ENCODE assay signal across 13 cellular contexts in genomic region chr6:113734886-113735481, GRCh38.
DNase-seq lines count a peak whose midpoint lies in the region; ATAC-seq, FAIRE-seq and TF ChIP-seq lines count a peak whose summit lies in the region.
"Had no signal": no experiment of that assay in that cellular context is flagged by ENCODE, and none has a peak within 500 bp of the region (broad histone marks: within the 10 kb centered on the region; RNA-seq: fewer than 3 reads in every experiment).

No MANE protein-coding gene starts in this region.

- no peak overlapping the region for H3K4me3 Mint-ChIP-seq in HFFc6
- no peak overlapping the region for H3K4me3 Mint-ChIP-seq in astrocyte (ENCODE audit: unreplicated experiment)
- H3K4me3 Mint-ChIP-seq: WTC11 had no signal

- H3K36me3 ChIP-seq in astrocyte (ENCODE audit: insufficient read depth, low read length) (no peaks in the 10 kb centered on the region), colonic mucosa (no peaks in the 10 kb centered on the region)
- H3K36me3 ChIP-seq: Peyer's patch, sigmoid colon had no signal

- intact Hi-C loops in colonic mucosa (cut with DNase I): no loop called here

- FAIRE-seq in astrocyte (lab: Jason Lieb, UNC): peak; percentile 20
- FAIRE-seq: GM12892 had no signal

- H3K27me3 ChIP-seq in astrocyte (ENCODE audit: insufficient read depth, low read length) (no peaks in the 10 kb centered on the region), colonic mucosa (no peaks in the 10 kb centered on the region)
- H3K27me3 ChIP-seq: Peyer's patch, sigmoid colon had no signal

- H3K79me2 ChIP-seq in astrocyte (ENCODE audit: insufficient read depth, low read length): no peaks in the 10 kb centered on the region

- H3K4me2 ChIP-seq in astrocyte (ENCODE audit: low read length): no peak overlapping the region

- H3K4me3 ChIP-seq in astrocyte (ENCODE audit: insufficient read depth, low read depth, low read length): no peak overlapping the region
- H3K4me3 ChIP-seq in colonic mucosa: no peak overlapping the region
- H3K4me3 ChIP-seq: Peyer's patch, sigmoid colon had no signal

- H3K9ac ChIP-seq in astrocyte (ENCODE audit: low read length) (no peak overlapping the region), colonic mucosa (ENCODE audit: low read depth in 2 of 2, low read length in 2 of 2) (peak overlapping the region in 1 of 2 donors; percentile 10)

- ATAC-seq in HG02642 (IDR thresholded peaks at IDR 0.05; ENCODE audit: poor library complexity, unreplicated experiment) (no peak), HG03565 (IDR thresholded peaks at IDR 0.05; ENCODE audit: unreplicated experiment) (no peak)
- ATAC-seq: WTC11 had no signal

- H3K9me3 Mint-ChIP-seq in HFFc6 (no peaks in the 10 kb centered on the region), astrocyte (ENCODE audit: unreplicated experiment) (no peaks in the 10 kb centered on the region)
- H3K9me3 Mint-ChIP-seq: WTC11 had no signal

- CTCF ChIA-PET in HEK293T (lab: Yijun Ruan, JAX): no interaction called here

- TF ChIP-seq CTCF in HFFc6 (IDR thresholded peaks at IDR 0.05) (no peak), astrocyte (IDR thresholded peaks at IDR 0.05; ENCODE audit: insufficient read depth, low read depth, low read length) (no peak), colonic mucosa (IDR thresholded peaks at IDR 0.05) (no peak)

- POLR2A ChIA-PET in HEK293T (lab: Yijun Ruan, JAX): no interaction called here

- H3K36me3 Mint-ChIP-seq in HFFc6 (ENCODE audit: low read depth) (no peaks in the 10 kb centered on the region), astrocyte (ENCODE audit: low read depth, unreplicated experiment) (no peaks in the 10 kb centered on the region)
- H3K36me3 Mint-ChIP-seq: WTC11 had no signal

- H3K9me3 ChIP-seq in astrocyte (ENCODE audit: insufficient read depth, low read depth, low read length) (no peaks in the 10 kb centered on the region), colonic mucosa (no peaks in the 10 kb centered on the region)
- H3K9me3 ChIP-seq: Peyer's patch, sigmoid colon had no signal

- DNase-seq in AML-193 (lab: John Stamatoyannopoulos, UW): peak; percentile 45 to 50
- DNase-seq in HFFc6: peak; percentile 16
- peak; percentile 65 for DNase-seq in astrocyte (ENCODE audit: low read depth)
- peak; percentile 29 for DNase-seq in kidney tubule cell (ENCODE audit: low spot score)
- DNase-seq in HEK293T (ENCODE audit: extremely low spot score): no peak
- no peak for DNase-seq in colonic mucosa
- DNase-seq: NCI-H2081 treated with DMSO at 0.1 percent for 48 hours, Peyer's patch, sigmoid colon had no signal

- no peak overlapping the region for H3K27ac Mint-ChIP-seq in HFFc6
- peak overlapping the region; percentile 10 for H3K27ac Mint-ChIP-seq in astrocyte (ENCODE audit: unreplicated experiment)
- H3K27ac Mint-ChIP-seq: WTC11 had no signal

- H3K4me1 ChIP-seq in astrocyte (ENCODE audit: insufficient read depth, low read length): peaks cover 10% of the 10 kb centered on the region
- H3K4me1 ChIP-seq in colonic mucosa: no peaks in the 10 kb centered on the region
- H3K4me1 ChIP-seq: Peyer's patch had no signal

- no peak overlapping the region for H3K27ac ChIP-seq in astrocyte (ENCODE audit: low read depth, low read length)
- H3K27ac ChIP-seq in colonic mucosa: no peak overlapping the region
- H3K27ac ChIP-seq: Peyer's patch had no signal

- no peak overlapping the region for H2AFZ ChIP-seq in astrocyte (ENCODE audit: low read depth, low read length)

- H3K27me3 Mint-ChIP-seq in HFFc6 (ENCODE audit: insufficient read depth) (no peaks in the 10 kb centered on the region; the same call in none of the 2 replicates), astrocyte (ENCODE audit: low read depth, unreplicated experiment) (no peaks in the 10 kb centered on the region)

- peaks cover 8% of the 10 kb centered on the region for H3K4me1 Mint-ChIP-seq in HFFc6 (ENCODE audit: low read depth)
- H3K4me1 Mint-ChIP-seq in astrocyte (ENCODE audit: low read depth, unreplicated experiment): peaks cover 13% of the 10 kb centered on the region
- H3K4me1 Mint-ChIP-seq: WTC11 had no signal

- H4K20me1 ChIP-seq in astrocyte (ENCODE audit: insufficient read depth, low read length): no peaks in the 10 kb centered on the region

TF ChIP-seq in HEK293T, 16 proteins besides CTCF, POLR2A, EP300 and RAD21:
- no peak for TF ChIP-seq HDGF (IDR thresholded peaks at IDR 0.05; ENCODE audit: borderline replicate concordance)
- TF ChIP-seq SUZ12 (IDR thresholded peaks at IDR 0.05): no peak

Comparison
In these comparisons a context has a peak if more than half of its experiments do, and no peak if none do; other contexts are left out.
1. DNase-seq: peak in AML-193 (2 of 2), HFFc6 (single experiment), astrocyte (single experiment) and kidney tubule cell (single experiment); none in HEK293T (single experiment) and colonic mucosa (single experiment).